15 cellular contexts compared by ENCODE assay signal in the genomic region with DNA sequence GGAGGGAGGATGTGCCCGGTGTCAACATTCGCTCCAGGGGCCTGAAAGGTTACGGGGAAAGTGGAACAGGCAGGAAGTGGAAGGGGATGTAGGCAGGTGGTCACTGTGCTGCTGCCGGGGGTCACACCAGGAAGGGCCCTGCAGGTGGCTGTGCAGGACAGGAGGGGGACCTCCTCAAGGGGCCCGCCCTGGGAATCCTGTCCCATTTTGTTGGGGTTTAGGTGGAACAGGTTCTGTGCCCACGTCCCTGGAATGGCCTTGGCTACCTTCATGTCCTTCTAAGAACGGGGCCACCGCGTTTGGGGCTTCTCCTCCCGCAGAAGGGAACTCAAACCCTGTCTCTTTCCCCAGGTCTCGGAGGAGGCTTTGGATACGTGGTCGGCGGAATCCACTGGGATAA.
"Had no signal": no experiment of that assay in that cellular context is flagged by ENCODE, and none has a peak within 500 bp of the region (broad histone marks: within the 10 kb centered on the region; RNA-seq: fewer than 3 reads in every experiment).

No MANE protein-coding gene starts in this region.

- DNase-seq: central memory CD4-positive, alpha-beta T cell; esophagus squamous epithelium; foreskin keratinocyte; natural killer cell; psoas muscle; retina; stimulated activated CD4-positive, alpha-beta T cell treated with anti-CD3 and anti-CD28 coated beads, Interleukin-4, amount 100 ng/mL, for 24 hours; stimulated activated naive CD4-positive, alpha-beta T cell; uterus had no signal

- H2AFZ ChIP-seq: neural progenitor cell had no signal

- H3K27ac ChIP-seq: esophagus squamous epithelium, foreskin keratinocyte, neural progenitor cell, psoas muscle, right lobe of liver, uterus had no signal

- H3K27me3 ChIP-seq: esophagus squamous epithelium, foreskin keratinocyte, neural progenitor cell, right lobe of liver, uterus had no signal

- H3K36me3 ChIP-seq: neural progenitor cell, right lobe of liver, uterus had no signal

- H3K36me3 Mint-ChIP-seq: natural killer cell, type B pancreatic cell had no signal

- H3K4me3 ChIP-seq: esophagus squamous epithelium, neural progenitor cell, psoas muscle, right lobe of liver, uterus had no signal

- H3K9ac ChIP-seq: neural progenitor cell had no signal

- H3K9me3 ChIP-seq: esophagus squamous epithelium, psoas muscle, right lobe of liver, uterus had no signal

- H3K4me3 Mint-ChIP-seq: dendritic cell treated with granulocyte-macrophage colony-stimulating factor and Interleukin-4, amounts not matched to agents 40 ng/mL and 50 ng/mL, for 4 days; mesothelial cell of epicardium; natural killer cell; neural progenitor cell; type B pancreatic cell had no signal

- H3K27ac Mint-ChIP-seq: dendritic cell treated with granulocyte-macrophage colony-stimulating factor and Interleukin-4, amounts not matched to agents 40 ng/mL and 50 ng/mL, for 4 days; mesothelial cell of epicardium; neural progenitor cell; type B pancreatic cell had no signal

- H3K4me2 ChIP-seq: neural progenitor cell had no signal

- H3K9me3 Mint-ChIP-seq: dendritic cell treated with granulocyte-macrophage colony-stimulating factor and Interleukin-4, amounts not matched to agents 40 ng/mL and 50 ng/mL, for 4 days; mesothelial cell of epicardium; natural killer cell; neural progenitor cell; type B pancreatic cell had no signal

- H3K4me1 ChIP-seq: esophagus squamous epithelium, foreskin keratinocyte, neural progenitor cell, psoas muscle, right lobe of liver, uterus had no signal

- H3K4me1 Mint-ChIP-seq: mesothelial cell of epicardium, natural killer cell had no signal

- ATAC-seq: foreskin keratinocyte, left lobe of liver, natural killer cell, psoas muscle had no signal
